In genomic region chr2:104914509-104914908, GRCh38 we compare ENCODE assay signal across 20 cellular contexts.
DNase-seq lines count a peak whose midpoint lies in the region; ATAC-seq, FAIRE-seq and TF ChIP-seq lines count a peak whose summit lies in the region.
"Had no signal": no experiment of that assay in that cellular context is flagged by ENCODE, and none has a peak within 500 bp of the region (broad histone marks: within the 10 kb centered on the region; RNA-seq: fewer than 3 reads in every experiment).

No MANE protein-coding gene starts in this region.

- no peak overlapping the region for H2AFZ ChIP-seq in trophoblast cell (ENCODE audit: insufficient read depth, low read length, poor library complexity)

- no peaks in the 10 kb centered on the region for H3K27me3 ChIP-seq in sigmoid colon
- no peaks in the 10 kb centered on the region for H3K27me3 ChIP-seq in trophoblast cell (ENCODE audit: insufficient read depth, low read length)
- H3K27me3 ChIP-seq: BE2C, Peyer's patch had no signal

- H3K4me2 ChIP-seq in trophoblast cell (ENCODE audit: low read length) = no peak overlapping the region

- TF ChIP-seq EP300 in sigmoid colon (IDR thresholded peaks at IDR 0.05) = no peak

- H2BK12ac ChIP-seq in trophoblast cell (ENCODE audit: low read length) = no peak overlapping the region

- H3K79me1 ChIP-seq in trophoblast cell (ENCODE audit: low read length) = no peaks in the 10 kb centered on the region

- H2BK120ac ChIP-seq in trophoblast cell (ENCODE audit: insufficient read depth, low read length, poor library complexity) = no peak overlapping the region

- FAIRE-seq in kidney (lab: Jason Lieb, UNC) = no peak
- FAIRE-seq: GM19239 had no signal

- H3K9me3 ChIP-seq in sigmoid colon = no peaks in the 10 kb centered on the region
- H3K9me3 ChIP-seq in kidney (ENCODE audit: control insufficient read depth in 1 of 2, low read length in 2 of 2) = no peaks in the 10 kb centered on the region
- H3K9me3 ChIP-seq in trophoblast cell (ENCODE audit: insufficient read depth, low read depth, low read length) = no peaks in the 10 kb centered on the region
- H3K9me3 ChIP-seq: BE2C, Peyer's patch had no signal

- H3K4me3 ChIP-seq in sigmoid colon = no peak overlapping the region
- H3K4me3 ChIP-seq in kidney (ENCODE audit: low read length in 2 of 2) = no peak overlapping the region
- H3K4me3 ChIP-seq in trophoblast cell (ENCODE audit: low read depth, low read length) = no peak overlapping the region
- H3K4me3 ChIP-seq: Peyer's patch had no signal

- H3K27ac ChIP-seq in VCaP (peak overlapping the region; percentile 82), sigmoid colon (no peak overlapping the region), kidney (ENCODE audit: low read depth in 2 of 2, low read length in 2 of 2) (no peak overlapping the region), trophoblast cell (ENCODE audit: low read depth, low read length) (no peak overlapping the region)
- H3K27ac ChIP-seq: Peyer's patch had no signal

- H3K79me2 ChIP-seq in trophoblast cell (ENCODE audit: control insufficient read depth, insufficient read depth, low read length, poor library complexity) = no peaks in the 10 kb centered on the region

- DNase-seq in sigmoid colon (no peak), kidney (no peak), trophoblast cell (no peak)
- DNase-seq in activated CD8-positive, alpha-beta memory T cell treated with anti-CD3 and anti-CD28 coated beads, Interleukin-2, amount 50 U/mL, for 4 hours = no peak
- DNase-seq: BE2C; Calu3; CD4-positive, alpha-beta T cell; IMR-90; Karpas-422; NCI-H1092 treated with DMSO at 0.1 percent for 48 hours; NCI-H1694; NCI-H2107; NCI-H2227 treated with DMSO at 0.1 percent for 48 hours; NCI-H524 treated with DMSO at 0.1 percent for 48 hours; Peyer's patch had no signal

- no peak for TF ChIP-seq CTCF in VCaP (conservative IDR thresholded peaks at IDR 0.05)
- no peak for TF ChIP-seq CTCF in sigmoid colon (IDR thresholded peaks at IDR 0.05)
- TF ChIP-seq CTCF in kidney (IDR thresholded peaks at IDR 0.05; ENCODE audit: borderline replicate concordance, extremely low read depth, insufficient read depth) = no peak

- H4K91ac ChIP-seq in trophoblast cell (ENCODE audit: low read depth, low read length) = no peak overlapping the region

- ATAC-seq in GM19351 (IDR thresholded peaks at IDR 0.05; ENCODE audit: unreplicated experiment) (peak; percentile 55), HG02852 (IDR thresholded peaks at IDR 0.05; ENCODE audit: unreplicated experiment) (peak; percentile 88)
- ATAC-seq: Right ventricle myocardium inferior had no signal

- H3K18ac ChIP-seq in trophoblast cell (ENCODE audit: low read length) = no peak overlapping the region

- H3K9ac ChIP-seq in kidney (ENCODE audit: low read length in 2 of 2) = no peak overlapping the region
- H3K9ac ChIP-seq in trophoblast cell (ENCODE audit: low read length) = no peak overlapping the region

- 58 to 75% methylated on average over 6 of the region's 6 CpGs for WGBS in sigmoid colon, 2 donors
- whole genome bisulfite sequencing in trophoblast cell (ENCODE audit: extremely low coverage, insufficient coverage, insufficient read length) = no CpG with 5 or more reads among the region's 6 CpGs

- no peak overlapping the region for H4K8ac ChIP-seq in trophoblast cell (ENCODE audit: low read depth, low read length)

- H3K23ac ChIP-seq in trophoblast cell (ENCODE audit: low read length) = no peak overlapping the region

- H4K12ac ChIP-seq in trophoblast cell (ENCODE audit: low read depth, low read length) = no peak overlapping the region

- H3K36me3 ChIP-seq in sigmoid colon = no peaks in the 10 kb centered on the region
- H3K36me3 ChIP-seq in kidney (ENCODE audit: control insufficient read depth in 1 of 2, insufficient read depth in 2 of 2, low read length in 2 of 2) = no peaks in the 10 kb centered on the region
- no peaks in the 10 kb centered on the region for H3K36me3 ChIP-seq in trophoblast cell (ENCODE audit: control insufficient read depth in 1 of 2, insufficient read depth in 2 of 2, low read length in 2 of 2)
- H3K36me3 ChIP-seq: BE2C, Peyer's patch had no signal

- intact Hi-C loops in sigmoid colon (cut with DNase I) (no loop called here), kidney (cut with DNase I) (no loop called here)

- TF ChIP-seq POLR2A in sigmoid colon (IDR thresholded peaks at IDR 0.05) = no peak

- H3K4ac ChIP-seq in trophoblast cell (ENCODE audit: low read depth, low read length) = no peak overlapping the region

- no peak overlapping the region for H2BK5ac ChIP-seq in trophoblast cell (ENCODE audit: low read depth, low read length, poor library complexity)

- H2AK5ac ChIP-seq in trophoblast cell (ENCODE audit: low read length) = no peak overlapping the region

- H3K4me1 ChIP-seq in sigmoid colon (no peaks in the 10 kb centered on the region), kidney (ENCODE audit: control insufficient read depth in 1 of 2, insufficient read depth in 1 of 2, low read depth in 1 of 2, low read length in 2 of 2) (peaks cover 0 to 3% of the 10 kb centered on the region in 2 donors), trophoblast cell (ENCODE audit: control insufficient read depth in 1 of 2, insufficient read depth in 2 of 2, low read length in 2 of 2) (no peaks in the 10 kb centered on the region)
- H3K4me1 ChIP-seq: BE2C, Peyer's patch had no signal

- H3K14ac ChIP-seq in trophoblast cell (ENCODE audit: low read length) = no peak overlapping the region
